10 cellular contexts compared by ENCODE assay signal in the genomic region with DNA sequence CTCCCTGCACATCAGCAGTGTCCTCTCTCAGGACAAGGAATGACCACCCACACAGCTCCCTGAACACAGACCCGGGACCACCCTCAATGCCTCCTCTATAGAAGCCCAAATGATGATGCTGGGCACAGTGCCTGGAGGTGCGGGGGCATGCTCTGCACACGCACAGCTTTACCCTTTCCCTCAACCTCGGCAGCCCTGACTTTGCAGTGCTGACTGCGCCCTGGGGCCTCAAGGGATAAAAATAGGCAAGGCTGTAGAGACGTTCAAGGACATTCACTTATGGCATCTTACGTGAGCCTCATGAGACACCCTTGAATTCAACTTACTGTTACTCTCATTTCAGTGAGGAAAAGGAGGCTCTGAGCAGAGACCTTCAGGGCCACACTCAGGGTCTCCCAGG.
"Had no signal": no experiment of that assay in that cellular context is flagged by ENCODE, and none has a peak within 500 bp of the region (broad histone marks: within the 10 kb centered on the region; RNA-seq: fewer than 3 reads in every experiment).

No MANE protein-coding gene starts in this region.

- H3K4me3 ChIP-seq: GM23248 had no signal

- H3K4me3 Mint-ChIP-seq: H9, HFFc6, IgD-negative memory B cell had no signal

- H3K27ac Mint-ChIP-seq: HFFc6, IgD-negative memory B cell had no signal

- H3K27ac ChIP-seq: GM23248, HL-60 had no signal

- DNase-seq: GM23248, GOT3, H9, HCEC 1CT, HFFc6, KBM-7 had no signal

- H3K36me3 Mint-ChIP-seq: IgD-negative memory B cell had no signal

- FAIRE-seq: H54, HepG2 had no signal

- H3K27me3 Mint-ChIP-seq: IgD-negative memory B cell had no signal

- H3K9ac ChIP-seq: GM23248 had no signal

- H3K4me1 Mint-ChIP-seq: H9, IgD-negative memory B cell had no signal

- ATAC-seq: HepG2 had no signal

- H2AFZ ChIP-seq: GM23248 had no signal
